10 cellular contexts compared by ENCODE assay signal in the genomic region with DNA sequence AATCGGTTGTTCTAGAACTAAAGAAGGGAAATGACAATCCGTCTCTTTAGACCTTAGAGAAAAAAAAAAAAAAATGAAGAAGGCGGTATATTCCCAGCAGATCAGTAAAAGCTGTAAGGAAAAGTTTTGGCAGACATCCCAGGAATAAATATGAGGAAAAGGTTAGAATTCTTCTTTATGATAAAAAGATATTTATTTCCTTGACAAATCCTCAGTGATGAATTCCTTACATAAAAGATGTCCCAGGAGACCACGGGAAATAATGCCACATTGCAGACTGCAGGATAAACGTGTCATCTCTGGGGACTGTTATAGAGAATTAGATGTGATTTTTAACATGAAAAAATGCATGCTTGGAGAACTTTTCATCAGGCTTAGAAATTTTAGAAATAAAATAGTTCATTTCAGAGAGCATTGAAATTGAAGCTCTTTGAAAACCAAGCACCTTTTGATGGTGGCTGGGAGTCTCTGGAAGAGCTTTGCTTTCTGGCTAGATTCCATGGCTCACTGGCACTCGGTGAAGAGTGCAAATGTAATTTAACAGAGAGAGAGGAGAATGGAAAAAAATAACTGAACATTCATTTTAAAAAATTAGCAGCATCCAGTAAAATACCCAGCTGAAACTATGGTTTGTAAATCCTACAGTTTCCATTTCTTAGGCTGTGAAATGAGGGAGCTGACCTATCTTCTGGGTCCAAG.
DNase-seq lines count a peak whose midpoint lies in the region; ATAC-seq and TF ChIP-seq lines count a peak whose summit lies in the region.
"Had no signal": no experiment of that assay in that cellular context is flagged by ENCODE, and none has a peak within 500 bp of the region (broad histone marks: within the 10 kb centered on the region; RNA-seq: fewer than 3 reads in every experiment).

No MANE protein-coding gene starts in this region.

- H3K4me1 ChIP-seq in lung (ENCODE audit: control insufficient read depth in 2 of 2, insufficient read depth in 2 of 2, low read length in 2 of 2) = peaks cover 4 to 23% of the 10 kb centered on the region in 2 donors

- H3K4me3 ChIP-seq in lung = no peak overlapping the region
- H3K4me3 ChIP-seq: cardiac muscle cell had no signal

- H3K27me3 ChIP-seq in lung (ENCODE audit: control insufficient read depth, insufficient read depth) = no peaks in the 10 kb centered on the region
- H3K27me3 ChIP-seq: cardiac muscle cell had no signal

- no peaks in the 10 kb centered on the region for H3K9me3 ChIP-seq in lung (ENCODE audit: control insufficient read depth in 2 of 2, insufficient read depth in 1 of 2, low read length in 1 of 2)

- ATAC-seq in lung (ENCODE audit: insufficient read depth, low FRiP score) (no peak), GM18858 (IDR thresholded peaks at IDR 0.05; ENCODE audit: unreplicated experiment) (no peak)
- no peak for ATAC-seq in activated CD8-positive, alpha-beta T cell treated with anti-CD3 and anti-CD28 coated beads for 36 hours

- in situ Hi-C loops in ACHN (cut with HindIII; ENCODE audit: low pct_ligation_motif_present, low pct_unique_long_range_greater_than_20kb, low sequenced_read_pairs) = no loop called here

- no peaks in the 10 kb centered on the region for H3K36me3 Mint-ChIP-seq in activated CD8-positive, alpha-beta T cell treated with anti-CD3 and anti-CD28 coated beads for 36 hours (ENCODE audit: low read depth)

- WGBS in lung, 2 donors = 47 to 63% methylated on average over 6 of the region's 6 CpGs

- H3K36me3 ChIP-seq in lung (ENCODE audit: control insufficient read depth in 2 of 2, insufficient read depth in 2 of 2, low read length in 2 of 2) = peaks cover 4% of the 10 kb centered on the region in 2 donors
- H3K36me3 ChIP-seq: cardiac muscle cell had no signal

- H3K27ac ChIP-seq in lung (ENCODE audit: low read depth in 1 of 2, low read length in 1 of 2) (peak overlapping the region; percentile 32 to 91), temporal lobe (ENCODE audit: low read depth, low read length) (peak overlapping the region; percentile 48)

- no peak for TF ChIP-seq CTCF in lung (IDR thresholded peaks at IDR 0.05; ENCODE audit: control extremely low read depth, extremely low read depth)
- no peak for TF ChIP-seq CTCF in activated CD8-positive, alpha-beta T cell treated with anti-CD3 and anti-CD28 coated beads for 36 hours (IDR thresholded peaks at IDR 0.05)

- no peak overlapping the region for H3K27ac Mint-ChIP-seq in activated CD8-positive, alpha-beta T cell treated with anti-CD3 and anti-CD28 coated beads for 36 hours
- H3K27ac Mint-ChIP-seq: T-helper 1 cell treated with Interleukin-12 subunit alpha and Interleukin-12 subunit beta and Interleukin-4 antibody, amounts not matched to agents 30 μg/mL and 1 μg/mL, for 36 hours had no signal

- peak; percentile 23 for DNase-seq in LHCN-M2 (ENCODE audit: low read depth)
- peak; percentile 50 for DNase-seq in cerebellar cortex (ENCODE audit: low spot score)
- no peak for DNase-seq in lung (ENCODE audit: low spot score)
- DNase-seq in activated CD8-positive, alpha-beta T cell treated with anti-CD3 and anti-CD28 coated beads for 36 hours = no peak
- DNase-seq in ACHN = no peak
- DNase-seq: NCI-H748 treated with DMSO at 0.1 percent for 48 hours had no signal

- no peaks in the 10 kb centered on the region for H3K9me3 Mint-ChIP-seq in activated CD8-positive, alpha-beta T cell treated with anti-CD3 and anti-CD28 coated beads for 36 hours
- H3K9me3 Mint-ChIP-seq: T-helper 1 cell treated with Interleukin-12 subunit alpha and Interleukin-12 subunit beta and Interleukin-4 antibody, amounts not matched to agents 30 μg/mL and 1 μg/mL, for 36 hours had no signal

- H3K4me1 Mint-ChIP-seq in activated CD8-positive, alpha-beta T cell treated with anti-CD3 and anti-CD28 coated beads for 36 hours (ENCODE audit: low read depth) = no peaks in the 10 kb centered on the region

- POLR2A ChIA-PET in activated CD8-positive, alpha-beta T cell treated with anti-CD3 and anti-CD28 coated beads for 36 hours (lab: Charles Lee) = no interaction called here

- H3K27me3 Mint-ChIP-seq in activated CD8-positive, alpha-beta T cell treated with anti-CD3 and anti-CD28 coated beads for 36 hours = peaks cover 4% of the 10 kb centered on the region

- intact Hi-C loops in activated CD8-positive, alpha-beta T cell treated with anti-CD3 and anti-CD28 coated beads for 36 hours (cut with micrococcal nuclease) = no loop called here

- CTCF ChIA-PET in activated CD8-positive, alpha-beta T cell treated with anti-CD3 and anti-CD28 coated beads for 36 hours (lab: Charles Lee) = interaction anchor here (0.6 kb wide), 2 partner anchors 13 to 1021 kb away, joined by 3 to 4 read pairs; no protein-coding TSS in a partner anchor

- H3K4me3 Mint-ChIP-seq in activated CD8-positive, alpha-beta T cell treated with anti-CD3 and anti-CD28 coated beads for 36 hours = no peak overlapping the region
- H3K4me3 Mint-ChIP-seq: T-helper 1 cell treated with Interleukin-12 subunit alpha and Interleukin-12 subunit beta and Interleukin-4 antibody, amounts not matched to agents 30 μg/mL and 1 μg/mL, for 36 hours had no signal

Comparison
In these comparisons a context has a peak if more than half of its experiments do, and no peak if none do; other contexts are left out.
1. DNase-seq: peak in LHCN-M2 (single experiment) and cerebellar cortex (single experiment); none in lung (single experiment), activated CD8-positive, alpha-beta T cell treated with anti-CD3 and anti-CD28 coated beads for 36 hours (single experiment) and ACHN (single experiment).